1 cellular context compared by ENCODE assay signal in genomic region chr1:55468438-55468837, GRCh38.
TF ChIP-seq lines count a peak whose summit lies in the region.

No MANE protein-coding gene starts in this region.

TF ChIP-seq in IMR-90, 13 proteins besides CTCF, POLR2A, EP300 and RAD21 (continued from another document):
- TF ChIP-seq RCOR1 (IDR thresholded peaks at IDR 0.05; ENCODE audit: insufficient replicate concordance, low read length): no peak
- TF ChIP-seq BHLHE40 (IDR thresholded peaks at IDR 0.05; ENCODE audit: low read depth, low read length): no peak
- no peak for TF ChIP-seq USF2 (IDR thresholded peaks at IDR 0.05; ENCODE audit: low read depth, low read length)
- no peak for TF ChIP-seq ELK1 (IDR thresholded peaks at IDR 0.05; ENCODE audit: borderline replicate concordance, low read depth, low read length)
- TF ChIP-seq MXI1 (IDR thresholded peaks at IDR 0.05; ENCODE audit: borderline replicate concordance, low read depth, low read length): no peak
